15 cellular contexts compared by ENCODE assay signal in genomic region chr13:73366241-73366640, GRCh38.
"Had no signal": no experiment of that assay in that cellular context is flagged by ENCODE, and none has a peak within 500 bp of the region (broad histone marks: within the 10 kb centered on the region; RNA-seq: fewer than 3 reads in every experiment).

No MANE protein-coding gene starts in this region.

- DNase-seq: activated CD4-positive, alpha-beta memory T cell treated with anti-CD3 and anti-CD28 coated beads for 36 hours; activated CD4-positive, alpha-beta T cell treated with anti-CD3 and anti-CD28 coated beads for 36 hours; activated CD8-positive, alpha-beta memory T cell treated with anti-CD3 and anti-CD28 coated beads, Interleukin-2, amount 10 ng/mL, durations not matched to agents 7 days and 5 days; activated naive CD4-positive, alpha-beta T cell treated with anti-CD3 and anti-CD28 coated beads, Interleukin-2, amount 10 ng/mL, durations not matched to agents 7 days and 5 days; activated T-cell treated with anti-CD3 and anti-CD28 coated beads, Interleukin-2, amount 50 U/mL, for 1 hour; endodermal cell; right lobe of liver; spleen; T-helper 17 cell; testis; upper lobe of left lung had no signal

- H3K9me3 Mint-ChIP-seq: activated CD4-positive, alpha-beta memory T cell treated with anti-CD3 and anti-CD28 coated beads for 36 hours; activated naive CD4-positive, alpha-beta T cell treated with anti-CD3 and anti-CD28 coated beads, Interleukin-2, amount 10 ng/mL, durations not matched to agents 7 days and 5 days; endodermal cell; stimulated activated naive CD8-positive, alpha-beta T cell treated with anti-CD3 and anti-CD28 coated beads, Interleukin-15, Interleukin-2, amounts not matched to agents 100 ng/mL and 50 ng/mL, for 24 hours had no signal

- H3K27me3 ChIP-seq: ascending aorta, esophagus muscularis mucosa, right lobe of liver, spleen, testis, upper lobe of left lung had no signal

- H3K4me3 Mint-ChIP-seq: activated CD4-positive, alpha-beta memory T cell treated with anti-CD3 and anti-CD28 coated beads for 36 hours; activated CD4-positive, alpha-beta T cell treated with anti-CD3 and anti-CD28 coated beads for 36 hours; activated CD8-positive, alpha-beta memory T cell treated with anti-CD3 and anti-CD28 coated beads, Interleukin-2, amount 10 ng/mL, durations not matched to agents 7 days and 5 days; activated naive CD4-positive, alpha-beta T cell treated with anti-CD3 and anti-CD28 coated beads, Interleukin-2, amount 10 ng/mL, durations not matched to agents 7 days and 5 days; endodermal cell; stimulated activated naive CD8-positive, alpha-beta T cell treated with anti-CD3 and anti-CD28 coated beads, Interleukin-15, Interleukin-2, amounts not matched to agents 100 ng/mL and 50 ng/mL, for 24 hours; T-helper 17 cell had no signal

- H3K27ac ChIP-seq: ascending aorta, esophagus muscularis mucosa, prostate gland, right lobe of liver, spleen, testis, upper lobe of left lung had no signal

- H3K36me3 ChIP-seq: ascending aorta, esophagus muscularis mucosa, prostate gland, right lobe of liver, spleen, upper lobe of left lung had no signal

- H3K27ac Mint-ChIP-seq: activated CD4-positive, alpha-beta memory T cell treated with anti-CD3 and anti-CD28 coated beads for 36 hours; activated CD4-positive, alpha-beta T cell treated with anti-CD3 and anti-CD28 coated beads for 36 hours; activated CD8-positive, alpha-beta memory T cell treated with anti-CD3 and anti-CD28 coated beads, Interleukin-2, amount 10 ng/mL, durations not matched to agents 7 days and 5 days; activated naive CD4-positive, alpha-beta T cell treated with anti-CD3 and anti-CD28 coated beads, Interleukin-2, amount 10 ng/mL, durations not matched to agents 7 days and 5 days; endodermal cell; stimulated activated naive CD8-positive, alpha-beta T cell treated with anti-CD3 and anti-CD28 coated beads, Interleukin-15, Interleukin-2, amounts not matched to agents 100 ng/mL and 50 ng/mL, for 24 hours; T-helper 17 cell had no signal

- H3K36me3 Mint-ChIP-seq: activated CD4-positive, alpha-beta memory T cell treated with anti-CD3 and anti-CD28 coated beads for 36 hours; activated CD8-positive, alpha-beta memory T cell treated with anti-CD3 and anti-CD28 coated beads, Interleukin-2, amount 10 ng/mL, durations not matched to agents 7 days and 5 days; activated naive CD4-positive, alpha-beta T cell treated with anti-CD3 and anti-CD28 coated beads, Interleukin-2, amount 10 ng/mL, durations not matched to agents 7 days and 5 days had no signal

- H3K4me1 Mint-ChIP-seq: activated CD4-positive, alpha-beta T cell treated with anti-CD3 and anti-CD28 coated beads for 36 hours; activated CD8-positive, alpha-beta memory T cell treated with anti-CD3 and anti-CD28 coated beads, Interleukin-2, amount 10 ng/mL, durations not matched to agents 7 days and 5 days; activated naive CD4-positive, alpha-beta T cell treated with anti-CD3 and anti-CD28 coated beads, Interleukin-2, amount 10 ng/mL, durations not matched to agents 7 days and 5 days; T-helper 17 cell had no signal

- H3K9me3 ChIP-seq: ascending aorta, esophagus muscularis mucosa, prostate gland, right lobe of liver, spleen, testis, upper lobe of left lung had no signal

- H3K4me1 ChIP-seq: ascending aorta, esophagus muscularis mucosa, prostate gland, right lobe of liver, spleen, testis, upper lobe of left lung had no signal

- H3K27me3 Mint-ChIP-seq: activated CD4-positive, alpha-beta T cell treated with anti-CD3 and anti-CD28 coated beads for 36 hours; activated CD8-positive, alpha-beta memory T cell treated with anti-CD3 and anti-CD28 coated beads, Interleukin-2, amount 10 ng/mL, durations not matched to agents 7 days and 5 days; activated naive CD4-positive, alpha-beta T cell treated with anti-CD3 and anti-CD28 coated beads, Interleukin-2, amount 10 ng/mL, durations not matched to agents 7 days and 5 days; stimulated activated naive CD8-positive, alpha-beta T cell treated with anti-CD3 and anti-CD28 coated beads, Interleukin-15, Interleukin-2, amounts not matched to agents 100 ng/mL and 50 ng/mL, for 24 hours had no signal

- H3K4me3 ChIP-seq: ascending aorta, esophagus muscularis mucosa, prostate gland, right lobe of liver, spleen, testis, upper lobe of left lung had no signal
